9 cellular contexts compared by ENCODE assay signal in the genomic region with DNA sequence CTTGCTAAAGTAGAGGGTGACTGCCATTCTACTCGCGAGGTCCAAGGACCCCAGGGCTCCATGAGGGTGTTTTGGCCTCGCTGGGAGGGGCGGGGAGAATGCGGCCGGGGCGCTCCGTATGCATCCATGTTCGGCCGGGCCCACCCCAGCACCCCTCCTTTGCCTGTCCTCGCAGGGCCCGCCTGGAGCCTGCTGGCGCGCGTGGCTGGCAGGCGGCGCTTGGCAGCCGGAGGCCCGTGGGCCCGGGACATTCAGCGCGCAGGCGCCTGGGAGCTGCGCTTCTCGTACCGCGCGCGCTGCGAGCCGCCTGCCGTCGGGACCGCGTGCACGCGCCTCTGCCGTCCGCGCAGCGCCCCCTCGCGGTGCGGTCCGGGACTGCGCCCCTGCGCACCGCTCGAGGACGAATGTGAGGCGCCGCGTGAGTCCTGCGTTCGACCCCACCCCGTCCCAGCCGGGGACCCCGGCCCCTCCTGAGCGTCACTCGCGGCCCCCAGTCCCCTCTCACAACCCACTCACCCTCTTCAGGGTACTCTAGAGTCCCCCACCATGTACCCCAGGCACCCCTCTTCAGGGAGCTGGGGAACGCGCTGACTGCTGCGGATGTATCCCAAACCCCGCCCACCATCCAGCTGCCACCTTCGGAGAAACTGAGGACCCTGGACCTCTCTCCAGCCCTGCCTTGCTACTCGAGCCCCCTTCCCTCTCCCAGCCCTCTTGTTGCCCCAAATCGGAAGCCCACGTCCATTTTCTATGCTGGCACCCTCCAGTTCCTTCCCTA. TPM values are rescaled to one million over a fixed set of nuclear protein-coding genes. Genes with fewer than 3 reads are reported as not detected.
DNase-seq lines count a peak whose midpoint lies in the region; ATAC-seq and TF ChIP-seq lines count a peak whose summit lies in the region.
"Had no signal": no experiment of that assay in that cellular context is flagged by ENCODE, and none has a peak within 500 bp of the region (broad histone marks: within the 10 kb centered on the region; RNA-seq: fewer than 3 reads in every experiment).

No MANE protein-coding gene starts in this region.

- H2BK120ac ChIP-seq in mesendoderm (ENCODE audit: low read depth, low read length): no peak overlapping the region

- no peak overlapping the region for H3K23ac ChIP-seq in mesendoderm (ENCODE audit: low read length)

- peak; percentile 23 for DNase-seq in Caki2 (ENCODE audit: low read depth)
- peak; percentile 62 for DNase-seq in LoVo (ENCODE audit: low spot score)
- DNase-seq in activated CD4-positive, alpha-beta T cell treated with anti-CD3 and anti-CD28 coated beads, Interleukin-2, amount 10 ng/mL, durations not matched to agents 24 days and 14 days: peak; percentile 95
- peak; percentile 59 for DNase-seq in colonic mucosa
- DNase-seq in mesendoderm: peak; percentile 88
- DNase-seq in stimulated activated CD8-positive, alpha-beta memory T cell treated with anti-CD3 and anti-CD28 coated beads, Interleukin-7, amount 100 ng/mL, for 4 hours (ENCODE audit: low read depth in 2 of 2): peak; percentile 34 to 64
- no peak for DNase-seq in DMS79 treated with DMSO at 0.1 percent for 48 hours (lab: John Stamatoyannopoulos, UW)

- no peak overlapping the region for H2BK15ac ChIP-seq in mesendoderm (replicated peaks; ENCODE audit: low read depth)

- WGBS in mesendoderm (ENCODE audit: extremely low coverage, insufficient coverage, low lambda C conversion rate): no CpG with 5 or more reads among the region's 69 CpGs

- H3K9me3 Mint-ChIP-seq in activated CD4-positive, alpha-beta T cell treated with anti-CD3 and anti-CD28 coated beads, Interleukin-2, amount 10 ng/mL, durations not matched to agents 24 days and 14 days: no peaks in the 10 kb centered on the region

- peaks cover 63% of the 10 kb centered on the region for H3K27me3 Mint-ChIP-seq in activated CD4-positive, alpha-beta T cell treated with anti-CD3 and anti-CD28 coated beads, Interleukin-2, amount 10 ng/mL, durations not matched to agents 24 days and 14 days

- H3K9me3 ChIP-seq in colonic mucosa: no peaks in the 10 kb centered on the region

- no peaks in the 10 kb centered on the region for H3K79me2 ChIP-seq in mesendoderm (ENCODE audit: control insufficient read depth, insufficient read depth, low read length)

- no peak overlapping the region for H3K4ac ChIP-seq in mesendoderm (ENCODE audit: low read depth, low read length)

- no peak overlapping the region for H4K5ac ChIP-seq in mesendoderm (ENCODE audit: low read length)

- in situ Hi-C loops in Caki2 (cut with HindIII; ENCODE audit: low pct_unique_long_range_greater_than_20kb, low sequenced_read_pairs): no loop called here

- TF ChIP-seq CTCF in colonic mucosa (IDR thresholded peaks at IDR 0.05): peak; percentile 87

- H3K36me3 Mint-ChIP-seq in activated CD4-positive, alpha-beta T cell treated with anti-CD3 and anti-CD28 coated beads, Interleukin-2, amount 10 ng/mL, durations not matched to agents 24 days and 14 days (ENCODE audit: low read depth): peaks cover 2% of the 10 kb centered on the region

- no peak overlapping the region for H3K27ac Mint-ChIP-seq in activated CD4-positive, alpha-beta T cell treated with anti-CD3 and anti-CD28 coated beads, Interleukin-2, amount 10 ng/mL, durations not matched to agents 24 days and 14 days

- no peak overlapping the region for H3K4me2 ChIP-seq in mesendoderm (ENCODE audit: low read length)

- H3K79me1 ChIP-seq in mesendoderm (ENCODE audit: low read length): no peaks in the 10 kb centered on the region

- intact Hi-C loops in activated CD4-positive, alpha-beta T cell treated with anti-CD3 and anti-CD28 coated beads, Interleukin-2, amount 10 ng/mL, durations not matched to agents 24 days and 14 days (cut with micrococcal nuclease): loop anchor here (1.0 to 2.0 kb wide), 2 partner anchors 22 to 63 kb away; a partner anchor contains a TSS
- intact Hi-C loops in colonic mucosa (cut with DNase I): no loop called here

- H3K4me3 Mint-ChIP-seq in activated CD4-positive, alpha-beta T cell treated with anti-CD3 and anti-CD28 coated beads, Interleukin-2, amount 10 ng/mL, durations not matched to agents 24 days and 14 days: peak overlapping the region; percentile 42

- peaks cover 15% of the 10 kb centered on the region for H3K4me1 ChIP-seq in colonic mucosa
- no peaks in the 10 kb centered on the region for H3K4me1 ChIP-seq in mesendoderm (ENCODE audit: control insufficient read depth, low read depth, low read length)

- H3K56ac ChIP-seq in mesendoderm (ENCODE audit: low read length): peak overlapping the region; percentile 31

- H3K27me3 ChIP-seq in colonic mucosa (peaks cover 45% of the 10 kb centered on the region), mesendoderm (ENCODE audit: insufficient read depth, low read length, poor library complexity) (peaks cover 26% of the 10 kb centered on the region)

- ATAC-seq in HG02938 (IDR thresholded peaks at IDR 0.05; ENCODE audit: unreplicated experiment): no peak

- H3K4me1 Mint-ChIP-seq in activated CD4-positive, alpha-beta T cell treated with anti-CD3 and anti-CD28 coated beads, Interleukin-2, amount 10 ng/mL, durations not matched to agents 24 days and 14 days: peaks cover 29% of the 10 kb centered on the region

- H3K18ac ChIP-seq in mesendoderm (ENCODE audit: low read length): no peak overlapping the region

- H3K4me3 ChIP-seq in colonic mucosa: no peak overlapping the region
- H3K4me3 ChIP-seq in mesendoderm (ENCODE audit: low read length): no peak overlapping the region

- H3K9ac ChIP-seq in colonic mucosa (ENCODE audit: low read depth in 2 of 2, low read length in 2 of 2) (no peak overlapping the region), mesendoderm (ENCODE audit: low read length) (peak overlapping the region; percentile 46)

- H3K27ac ChIP-seq in colonic mucosa (no peak overlapping the region), mesendoderm (ENCODE audit: low read depth, low read length) (no peak overlapping the region)

- H3K36me3 ChIP-seq in colonic mucosa (no peaks in the 10 kb centered on the region), mesendoderm (ENCODE audit: control insufficient read depth, insufficient read depth, low read length) (no peaks in the 10 kb centered on the region)

- no peak overlapping the region for H4K8ac ChIP-seq in mesendoderm (ENCODE audit: low read depth, low read length)

- H2AK5ac ChIP-seq in mesendoderm (ENCODE audit: low read length): no peak overlapping the region

- no peak overlapping the region for H2BK5ac ChIP-seq in mesendoderm (ENCODE audit: low read length)

RNA-seq across cellular contexts. Expression of a gene that starts 4.1 kb away (rescaled TPM):
- 5.8 and 11.8 TPM in 2 replicates for total RNA-seq in Caki2 (2014; rRNA removed; shearing (Covaris generic); ENCODE audit: low replicate concordance)
- total RNA-seq in activated CD4-positive, alpha-beta T cell treated with anti-CD3 and anti-CD28 coated beads, Interleukin-2, amount 10 ng/mL, durations not matched to agents 24 days and 14 days: 2.2 TPM in 2 replicates
- total RNA-seq in colonic mucosa: not detected
- polyA plus RNA-seq in mesendoderm (2013, experiment 1 of 2): 2.2 TPM
- 2.4 TPM for polyA plus RNA-seq in mesendoderm (2013, experiment 2 of 2)

RNA-seq across cellular contexts. Expression of a gene that starts 12.1 kb away (rescaled TPM):
- total RNA-seq in Caki2 (2014; rRNA removed; shearing (Covaris generic); ENCODE audit: low replicate concordance): not detected in 2 replicates
- total RNA-seq in activated CD4-positive, alpha-beta T cell treated with anti-CD3 and anti-CD28 coated beads, Interleukin-2, amount 10 ng/mL, durations not matched to agents 24 days and 14 days: not detected in 2 replicates
- not detected for total RNA-seq in colonic mucosa
- 5.9 TPM for polyA plus RNA-seq in mesendoderm (2013, experiment 1 of 2)
- polyA plus RNA-seq in mesendoderm (2013, experiment 2 of 2): 7.0 TPM
- total RNA-seq: temporal lobe had no signal

RNA-seq across cellular contexts. Expression of a gene that starts 22.2 kb away (rescaled TPM):
- 243 and 282 TPM in 2 replicates for total RNA-seq in Caki2 (2014; rRNA removed; shearing (Covaris generic); ENCODE audit: low replicate concordance)
- total RNA-seq in activated CD4-positive, alpha-beta T cell treated with anti-CD3 and anti-CD28 coated beads, Interleukin-2, amount 10 ng/mL, durations not matched to agents 24 days and 14 days: 141 and 143 TPM in 2 replicates
- total RNA-seq in colonic mucosa: 10 to 100 TPM; 45.7 to 83.9 TPM
- 131 TPM for polyA plus RNA-seq in mesendoderm (2013, experiment 1 of 2)
- 137 TPM for polyA plus RNA-seq in mesendoderm (2013, experiment 2 of 2)

RNA-seq across cellular contexts. Expression of a gene that starts 29.8 kb away (rescaled TPM):
- total RNA-seq in Caki2 (2014; rRNA removed; shearing (Covaris generic); ENCODE audit: low replicate concordance): 6.2 and 10.2 TPM in 2 replicates
- total RNA-seq in activated CD4-positive, alpha-beta T cell treated with anti-CD3 and anti-CD28 coated beads, Interleukin-2, amount 10 ng/mL, durations not matched to agents 24 days and 14 days: 3.4 and 3.6 TPM in 2 replicates
- under 1 TPM; 0.22 to 0.56 TPM for total RNA-seq in colonic mucosa
- 1.7 TPM for polyA plus RNA-seq in mesendoderm (2013, experiment 1 of 2)
- 1.4 TPM for polyA plus RNA-seq in mesendoderm (2013, experiment 2 of 2)

RNA-seq across cellular contexts. Expression of a gene that starts 37.1 kb away (rescaled TPM):
- total RNA-seq in Caki2 (2014; rRNA removed; shearing (Covaris generic); ENCODE audit: low replicate concordance): 16.4 and 18.8 TPM in 2 replicates
- total RNA-seq in activated CD4-positive, alpha-beta T cell treated with anti-CD3 and anti-CD28 coated beads, Interleukin-2, amount 10 ng/mL, durations not matched to agents 24 days and 14 days: 17.2 and 17.6 TPM in 2 replicates
- 10 to 100 TPM; 11.4 to 11.9 TPM for total RNA-seq in colonic mucosa
- polyA plus RNA-seq in mesendoderm (2013, experiment 1 of 2): 21.4 TPM
- polyA plus RNA-seq in mesendoderm (2013, experiment 2 of 2): 21.7 TPM
